Comparison of ENCODE assay signal across 10 cellular contexts in the genomic region with DNA sequence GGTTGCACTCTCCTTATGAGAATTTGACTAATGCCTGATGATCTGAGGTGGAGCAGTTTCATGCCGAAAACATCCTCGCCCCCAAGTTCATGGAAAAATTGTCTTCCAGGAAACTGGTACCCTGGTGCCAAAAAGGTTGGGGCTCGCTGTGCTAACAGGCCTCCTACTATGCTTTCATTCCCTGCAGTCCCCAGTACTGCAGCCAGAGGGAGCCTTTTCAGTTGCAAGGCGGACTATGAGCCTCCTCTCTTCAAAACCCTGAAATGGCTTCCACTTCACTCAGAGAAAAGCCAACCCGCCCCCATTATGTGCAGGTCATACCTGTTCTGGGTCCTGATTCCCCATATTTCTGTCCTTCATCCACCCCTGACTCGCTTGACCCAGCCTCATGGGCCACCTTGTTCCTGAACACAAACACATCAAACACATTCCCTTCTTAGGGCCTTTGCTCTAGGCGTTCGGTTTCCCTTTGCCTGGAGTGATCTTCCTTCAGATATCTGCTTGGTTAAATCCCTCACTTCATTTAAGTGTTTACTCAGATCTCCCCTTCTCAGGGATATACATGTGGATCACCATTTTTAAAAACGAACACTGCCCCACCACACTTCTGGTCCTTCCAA.
A peak's percentile ranks its signal among the peaks of the same experiment; 100 is the strongest.
DNase-seq lines count a peak whose midpoint lies in the region; ATAC-seq and TF ChIP-seq lines count a peak whose summit lies in the region.
"Had no signal": no experiment of that assay in that cellular context is flagged by ENCODE, and none has a peak within 500 bp of the region (broad histone marks: within the 10 kb centered on the region; RNA-seq: fewer than 3 reads in every experiment).

No MANE protein-coding gene starts in this region.

- no peak overlapping the region for H3K4me3 Mint-ChIP-seq in activated T-helper 1 cell treated with anti-CD3 and anti-CD28 coated beads, Interleukin-12 subunit alpha, Interleukin-12 subunit beta, Interleukin-2, Interleukin-4 antibody, amounts not matched to agents 30 ng/mL and 10 ng/mL and 1 ng/mL, durations not matched to agents 14 hours and 24 hours and 36 hours

- ATAC-seq in GM18868 (IDR thresholded peaks at IDR 0.05; ENCODE audit: unreplicated experiment) (no peak), HG03354 (IDR thresholded peaks at IDR 0.05; ENCODE audit: poor library complexity, severe bottlenecking, unreplicated experiment) (no peak), HG03457 (IDR thresholded peaks at IDR 0.05; ENCODE audit: unreplicated experiment) (no peak)

- peaks cover 12% of the 10 kb centered on the region for H3K4me1 ChIP-seq in A673 (ENCODE audit: insufficient read depth, low read length, poor library complexity, severe bottlenecking)
- H3K4me1 ChIP-seq: prostate gland had no signal

- H3K4me1 Mint-ChIP-seq in activated T-helper 1 cell treated with anti-CD3 and anti-CD28 coated beads, Interleukin-12 subunit alpha, Interleukin-12 subunit beta, Interleukin-2, Interleukin-4 antibody, amounts not matched to agents 30 ng/mL and 10 ng/mL and 1 ng/mL, durations not matched to agents 14 hours and 24 hours and 36 hours (ENCODE audit: low read depth), result no peaks in the 10 kb centered on the region

- H3K9me3 ChIP-seq in A673 (ENCODE audit: low read depth, low read length, poor library complexity, severe bottlenecking), result peaks cover 7% of the 10 kb centered on the region
- H3K9me3 ChIP-seq: prostate gland had no signal

- no peak overlapping the region for H3K27ac ChIP-seq in A673 (ENCODE audit: low read depth, low read length, poor library complexity, severe bottlenecking)
- H3K27ac ChIP-seq: epithelial cell of prostate, prostate gland had no signal

- intact Hi-C loops in A673 (cut with micrococcal nuclease; ENCODE audit: unreplicated experiment), result loop anchor here (10.0 kb wide), 2 partner anchors 285 to 1305 kb away; no protein-coding TSS in a partner anchor
- intact Hi-C loops in activated T-helper 1 cell treated with anti-CD3 and anti-CD28 coated beads, Interleukin-12 subunit alpha, Interleukin-12 subunit beta, Interleukin-2, Interleukin-4 antibody, amounts not matched to agents 30 ng/mL and 10 ng/mL and 1 ng/mL, durations not matched to agents 14 hours and 24 hours and 36 hours (cut with micrococcal nuclease), result no loop called here

- no peaks in the 10 kb centered on the region for H3K36me3 ChIP-seq in A673 (ENCODE audit: insufficient read depth, low read length, poor library complexity, severe bottlenecking)
- H3K36me3 ChIP-seq: prostate gland had no signal

- TF ChIP-seq CTCF in A673 (conservative IDR thresholded peaks at IDR 0.05; ENCODE audit: low read depth, low read length), result peak; percentile 65
- peak; percentile 64 for TF ChIP-seq CTCF in GM12865 (IDR thresholded peaks at IDR 0.05; ENCODE audit: insufficient read depth, low read depth, low read length, missing control alignments)

- CTCF ChIA-PET in A673 (lab: Charles Lee), result no interaction called here

- H3K27me3 Mint-ChIP-seq in activated T-helper 1 cell treated with anti-CD3 and anti-CD28 coated beads, Interleukin-12 subunit alpha, Interleukin-12 subunit beta, Interleukin-2, Interleukin-4 antibody, amounts not matched to agents 30 ng/mL and 10 ng/mL and 1 ng/mL, durations not matched to agents 14 hours and 24 hours and 36 hours (ENCODE audit: insufficient read depth), result peaks cover 19% of the 10 kb centered on the region

- POLR2A ChIA-PET in A673 (lab: Charles Lee; ENCODE audit: low non-redundant PET), result no interaction called here

- no TSS peak for BruUV-seq in A673 (replicated peaks; lab: Mats Ljungman, UMichigan)

- H3K27ac Mint-ChIP-seq in activated T-helper 1 cell treated with anti-CD3 and anti-CD28 coated beads, Interleukin-12 subunit alpha, Interleukin-12 subunit beta, Interleukin-2, Interleukin-4 antibody, amounts not matched to agents 30 ng/mL and 10 ng/mL and 1 ng/mL, durations not matched to agents 14 hours and 24 hours and 36 hours, result no peak overlapping the region

- DNase-seq in A673 (ENCODE audit: low spot score) (peak; percentile 40), GM12865 (ENCODE audit: low read depth) (peak; percentile 39), T follicular helper cell (ENCODE audit: low read depth) (peak; percentile 3), germinal center (ENCODE audit: low spot score) (peak; percentile 27)
- DNase-seq in activated T-helper 1 cell treated with anti-CD3 and anti-CD28 coated beads, Interleukin-12 subunit alpha, Interleukin-12 subunit beta, Interleukin-2, Interleukin-4 antibody, amounts not matched to agents 30 ng/mL and 10 ng/mL and 1 ng/mL, durations not matched to agents 14 hours and 24 hours and 36 hours (ENCODE audit: low spot score), result no peak

- peaks cover 6% of the 10 kb centered on the region for H3K9me3 Mint-ChIP-seq in activated T-helper 1 cell treated with anti-CD3 and anti-CD28 coated beads, Interleukin-12 subunit alpha, Interleukin-12 subunit beta, Interleukin-2, Interleukin-4 antibody, amounts not matched to agents 30 ng/mL and 10 ng/mL and 1 ng/mL, durations not matched to agents 14 hours and 24 hours and 36 hours

- no peaks in the 10 kb centered on the region for H3K27me3 ChIP-seq in A673 (replicated peaks; ENCODE audit: insufficient read depth, low read depth, low read length, poor library complexity)

- H3K4me3 ChIP-seq in A673 (ENCODE audit: low read depth, low read length, poor library complexity, severe bottlenecking) (no peak overlapping the region), GM12865 (ENCODE audit: low read depth, low read length) (no peak overlapping the region)
- H3K4me3 ChIP-seq: prostate gland had no signal

- H3K36me3 Mint-ChIP-seq in activated T-helper 1 cell treated with anti-CD3 and anti-CD28 coated beads, Interleukin-12 subunit alpha, Interleukin-12 subunit beta, Interleukin-2, Interleukin-4 antibody, amounts not matched to agents 30 ng/mL and 10 ng/mL and 1 ng/mL, durations not matched to agents 14 hours and 24 hours and 36 hours (ENCODE audit: low read depth), result no peaks in the 10 kb centered on the region
